In the genomic region with DNA sequence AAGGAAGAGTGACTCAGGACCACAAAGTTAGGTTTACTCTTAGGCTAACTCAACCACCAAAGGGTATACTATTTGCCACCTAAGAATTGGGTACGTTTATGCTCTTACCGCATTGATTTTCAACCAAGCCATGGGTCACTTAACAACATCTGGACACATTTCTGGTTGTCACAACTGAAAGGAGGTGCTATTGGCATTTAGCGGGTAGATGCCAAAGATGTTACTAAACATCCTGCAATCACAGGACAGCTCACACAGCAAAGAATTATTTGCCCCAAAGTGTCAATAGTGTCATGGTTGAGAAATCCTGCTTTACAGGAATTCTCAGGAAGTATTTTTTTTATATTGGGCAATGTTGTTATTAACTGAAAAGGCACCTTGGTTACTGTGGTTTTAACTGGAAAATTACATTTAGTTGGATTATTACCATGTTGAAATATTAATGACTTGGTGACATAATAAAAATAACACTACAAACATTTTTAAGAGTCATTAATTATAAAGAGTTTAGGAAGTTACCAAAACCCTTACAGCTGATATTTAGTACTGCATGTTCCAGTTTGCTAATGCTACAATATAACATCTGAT, we compare ENCODE assay signal across 12 cellular contexts.
DNase-seq lines count a peak whose midpoint lies in the region; ATAC-seq, FAIRE-seq and TF ChIP-seq lines count a peak whose summit lies in the region.
"Had no signal": no experiment of that assay in that cellular context is flagged by ENCODE, and none has a peak within 500 bp of the region (broad histone marks: within the 10 kb centered on the region; RNA-seq: fewer than 3 reads in every experiment).

No MANE protein-coding gene starts in this region.

- 0% methylated on average over 3 of the region's 3 CpGs for WGBS in mammary epithelial cell (ENCODE audit: low coverage, missing lambda C conversion rate)
- WGBS in right lobe of liver (ENCODE audit: insufficient coverage, low coverage, low lambda C conversion rate, missing lambda C conversion rate): 35% methylated on average over 3 of the region's 3 CpGs
- WGBS in esophagus muscularis mucosa: 75% methylated on average over 3 of the region's 3 CpGs

- DNase-seq in AG09319 (ENCODE audit: extremely low read depth, low read depth): peak; percentile 84
- DNase-seq in HTR-8/SVneo (ENCODE audit: insufficient read length, low spot score): peak; percentile 54
- DNase-seq in mammary epithelial cell: peak; percentile 97
- DNase-seq in right lobe of liver: no peak
- no peak for DNase-seq in left colon
- DNase-seq in effector CD8-positive, alpha-beta T cell (lab: John Stamatoyannopoulos, UW): no peak
- no peak for DNase-seq in esophagus muscularis mucosa (ENCODE audit: extremely low spot score)
- DNase-seq: activated effector memory CD4-positive, alpha-beta T cell treated with anti-CD3 and anti-CD28 coated beads, Interleukin-2, amount 50 U/mL, for 16 hours; CD4-positive, alpha-beta memory T cell; stimulated activated naive CD8-positive, alpha-beta T cell treated with anti-CD3 and anti-CD28 coated beads, Interleukin-15, Interleukin-2, amounts not matched to agents 100 U/mL and 50 U/mL, for 24 hours had no signal

- in situ Hi-C loops in mammary epithelial cell (cut with MboI; ENCODE audit: low sequenced_read_pairs in 2 of 2): no loop called here

- peak overlapping the region; percentile 66 for H3K9ac ChIP-seq in mammary epithelial cell (ENCODE audit: insufficient read depth, low read length)

- no peak for TF ChIP-seq EP300 in esophagus muscularis mucosa (IDR thresholded peaks at IDR 0.05)

- H3K27me3 ChIP-seq in mammary epithelial cell (ENCODE audit: insufficient read depth, low read length): no peaks in the 10 kb centered on the region
- no peaks in the 10 kb centered on the region for H3K27me3 ChIP-seq in right lobe of liver
- no peaks in the 10 kb centered on the region for H3K27me3 ChIP-seq in esophagus muscularis mucosa

- dilution Hi-C loops in mammary epithelial cell (cut with HindIII; ENCODE audit: low sequenced_read_pairs): no loop called here

- H3K36me3 ChIP-seq in mammary epithelial cell (ENCODE audit: insufficient read depth, low read length): no peaks in the 10 kb centered on the region
- H3K36me3 ChIP-seq in right lobe of liver: no peaks in the 10 kb centered on the region
- H3K36me3 ChIP-seq in esophagus muscularis mucosa: no peaks in the 10 kb centered on the region

- peak overlapping the region; percentile 99 for H3K27ac ChIP-seq in mammary epithelial cell (ENCODE audit: insufficient read depth, low read depth, low read length)
- no peak overlapping the region for H3K27ac ChIP-seq in right lobe of liver
- peak overlapping the region in 1 of 4 donors; percentile 45 for H3K27ac ChIP-seq in esophagus muscularis mucosa (replicated peaks in 1 of 4)

- CTCF ChIA-PET in mammary epithelial cell (lab: Charles Lee; ENCODE audit: low non-redundant PET): no interaction called here

- H3K4me2 ChIP-seq in mammary epithelial cell (ENCODE audit: insufficient read depth, low read depth, low read length): peak overlapping the region; percentile 71

- H4K20me1 ChIP-seq in mammary epithelial cell (ENCODE audit: insufficient read depth, low read length): no peaks in the 10 kb centered on the region

- H2AFZ ChIP-seq in mammary epithelial cell (ENCODE audit: low read depth, low read length): peak overlapping the region; percentile 6

- intact Hi-C loops in mammary epithelial cell (cut with micrococcal nuclease) (loop anchor here (2.0 to 10.0 kb wide), 2 partner anchors 44 to 114 kb away; no protein-coding TSS in a partner anchor), right lobe of liver (cut with DNase I) (no loop called here), left colon (cut with DNase I, micrococcal nuclease) (no loop called here), esophagus muscularis mucosa (cut with DNase I) (no loop called here)

- TF ChIP-seq POLR2A in right lobe of liver (IDR thresholded peaks at IDR 0.05) (no peak), esophagus muscularis mucosa (IDR thresholded peaks at IDR 0.05; ENCODE audit: low read depth) (no peak)

- H3K4me1 ChIP-seq in mammary epithelial cell (ENCODE audit: insufficient read depth, low read length) (peaks cover 16% of the 10 kb centered on the region), right lobe of liver (no peaks in the 10 kb centered on the region), esophagus muscularis mucosa (peaks cover 0 to 5% (median 0%) of the 10 kb centered on the region in 4 donors)

- TF ChIP-seq CTCF in AG09319 (IDR thresholded peaks at IDR 0.05; ENCODE audit: low read depth, low read length): no peak
- no peak for TF ChIP-seq CTCF in mammary epithelial cell (conservative IDR thresholded peaks at IDR 0.05 in 1 of 2, IDR thresholded peaks at IDR 0.05 in 1 of 2; ENCODE audit: extremely low read depth in 1 of 2, insufficient read depth in 1 of 2, low read depth in 1 of 2, low read length in 2 of 2)
- TF ChIP-seq CTCF in right lobe of liver (IDR thresholded peaks at IDR 0.05): no peak
- no peak for TF ChIP-seq CTCF in esophagus muscularis mucosa (IDR thresholded peaks at IDR 0.05)

- H3K79me2 ChIP-seq in mammary epithelial cell (ENCODE audit: insufficient read depth, low read length): no peaks in the 10 kb centered on the region

- H3K9me3 ChIP-seq in mammary epithelial cell (replicated peaks; ENCODE audit: insufficient read depth, low read length): peaks cover 21% of the 10 kb centered on the region
- H3K9me3 ChIP-seq in right lobe of liver: no peaks in the 10 kb centered on the region
- H3K9me3 ChIP-seq in esophagus muscularis mucosa: no peaks in the 10 kb centered on the region

- BruUV-seq in mammary epithelial cell (replicated peaks; lab: Mats Ljungman, UMichigan): TSS peak; percentile 96

- H3K4me3 ChIP-seq in mammary epithelial cell (replicated peaks in 1 of 3; ENCODE audit: insufficient read depth in 1 of 3, low read depth in 2 of 3, low read length in 3 of 3) (no peak overlapping the region), right lobe of liver (no peak overlapping the region), esophagus muscularis mucosa (no peak overlapping the region)

- ATAC-seq in right lobe of liver: peak; percentile 65 to 86 (median 82)
- no peak for ATAC-seq in HG03108 (IDR thresholded peaks at IDR 0.05; ENCODE audit: unreplicated experiment)
- ATAC-seq in left colon: no peak
- ATAC-seq: activated CD4-positive, CD25-positive, alpha-beta regulatory T cell treated with anti-CD3 and anti-CD28 coated beads, Interleukin-2, amount 50 U/mL, for 24 hours; stimulated activated naive CD8-positive, alpha-beta T cell treated with anti-CD3 and anti-CD28 coated beads, Interleukin-15, Interleukin-2, amounts not matched to agents 100 U/mL and 50 U/mL, for 24 hours had no signal

- peak; percentile 72 for FAIRE-seq in HTR-8/SVneo (lab: Jason Lieb, UNC)

Comparison
In these comparisons a context has a peak if more than half of its experiments do, and no peak if none do; other contexts are left out.
1. DNase-seq: peak in AG09319 (single experiment), HTR-8/SVneo (single experiment) and mammary epithelial cell (single experiment); none in right lobe of liver (0 of 3), left colon (0 of 2), effector CD8-positive, alpha-beta T cell (single experiment) and esophagus muscularis mucosa (single experiment).
2. ATAC-seq: peak in right lobe of liver (4 of 4); none in HG03108 (single experiment) and left colon (single experiment).